In the genomic region with DNA sequence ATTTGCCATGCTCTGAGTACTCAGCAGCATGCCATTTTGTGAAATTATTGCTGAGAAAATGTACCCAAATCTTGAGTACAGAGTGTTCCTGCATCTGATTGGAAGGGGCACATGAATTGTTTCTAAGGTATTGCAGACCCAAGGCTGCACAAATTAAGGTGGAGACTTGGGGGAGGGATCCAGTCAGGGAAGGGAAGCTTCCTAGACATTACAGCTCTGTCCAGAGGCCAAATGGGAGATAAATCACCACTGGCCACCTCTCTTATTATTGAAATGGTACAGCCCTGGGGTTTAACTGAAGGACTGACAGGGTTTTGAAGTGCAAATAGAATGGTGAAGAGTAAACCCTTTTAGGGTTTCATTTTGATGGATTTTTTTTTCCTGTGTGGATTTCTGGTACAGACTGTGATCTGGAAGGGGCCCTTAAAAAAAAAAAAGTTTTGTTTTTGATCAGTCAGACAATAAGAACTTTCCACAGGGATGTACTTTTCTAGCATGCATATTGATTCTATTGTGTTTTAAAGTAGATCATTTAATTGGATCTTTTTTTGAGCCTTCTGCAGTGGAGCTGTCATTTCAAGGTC, we compare ENCODE assay signal across 17 cellular contexts.
DNase-seq lines count a peak whose midpoint lies in the region; ATAC-seq and TF ChIP-seq lines count a peak whose summit lies in the region.
"Had no signal": no experiment of that assay in that cellular context is flagged by ENCODE, and none has a peak within 500 bp of the region (broad histone marks: within the 10 kb centered on the region; RNA-seq: fewer than 3 reads in every experiment).

No MANE protein-coding gene starts in this region.

- ATAC-seq in WTC11 (peak; percentile 71), upper lobe of right lung (no peak)
- no peak for ATAC-seq in stimulated activated effector memory CD8-positive, alpha-beta T cell treated with anti-CD3 and anti-CD28 coated beads, Interleukin-12 subunit alpha, Interleukin-12 subunit beta, amount 100 ng/mL, for 72 hours

- no peaks in the 10 kb centered on the region for H3K27me3 Mint-ChIP-seq in WTC11 (ENCODE audit: low read depth)

- no peaks in the 10 kb centered on the region for H3K27me3 ChIP-seq in upper lobe of right lung
- H3K27me3 ChIP-seq: Peyer's patch, uterus had no signal

- peaks cover 17% of the 10 kb centered on the region for H3K4me1 Mint-ChIP-seq in WTC11
- H3K4me1 Mint-ChIP-seq in stimulated activated effector memory CD8-positive, alpha-beta T cell treated with anti-CD3 and anti-CD28 coated beads, Interleukin-12 subunit alpha, Interleukin-12 subunit beta, amount 100 ng/mL, for 72 hours: no peaks in the 10 kb centered on the region

- H3K4me3 Mint-ChIP-seq in WTC11: no peak overlapping the region
- H3K4me3 Mint-ChIP-seq in stimulated activated effector memory CD8-positive, alpha-beta T cell treated with anti-CD3 and anti-CD28 coated beads, Interleukin-12 subunit alpha, Interleukin-12 subunit beta, amount 100 ng/mL, for 72 hours: no peak overlapping the region

- POLR2A ChIA-PET in HEK293T (lab: Yijun Ruan, JAX) (no interaction called here), WTC11 (lab: Charles Lee) (no interaction called here)

- CTCF ChIA-PET in HEK293T (lab: Yijun Ruan, JAX): interaction anchor here (0.7 kb wide), 1 partner anchor 10 kb away, joined by 4 read pairs; no protein-coding TSS in a partner anchor
- CTCF ChIA-PET in WTC11 (lab: Charles Lee): interaction anchor here (1.2 kb wide), 1 partner anchor 83 kb away, joined by 5 read pairs; no protein-coding TSS in a partner anchor

- no peaks in the 10 kb centered on the region for H3K9me3 ChIP-seq in mesodermal cell (ENCODE audit: control insufficient read depth, low read length)
- no peaks in the 10 kb centered on the region for H3K9me3 ChIP-seq in upper lobe of right lung
- H3K9me3 ChIP-seq: esophagus squamous epithelium, Peyer's patch, uterus had no signal

- no peaks in the 10 kb centered on the region for H3K36me3 ChIP-seq in mesodermal cell (ENCODE audit: control insufficient read depth, insufficient read depth, low read length)
- no peaks in the 10 kb centered on the region for H3K36me3 ChIP-seq in upper lobe of right lung
- H3K36me3 ChIP-seq: esophagus squamous epithelium, Peyer's patch, uterus had no signal

- H3K4me1 ChIP-seq in mesodermal cell (ENCODE audit: control insufficient read depth, insufficient read depth, low read length, poor library complexity, severe bottlenecking) (peaks cover 20% of the 10 kb centered on the region), upper lobe of right lung (no peaks in the 10 kb centered on the region)
- H3K4me1 ChIP-seq: esophagus squamous epithelium, Peyer's patch, uterus had no signal

- intact Hi-C loops in upper lobe of right lung (cut with DNase I): no loop called here

- DNase-seq in COR-L47 (lab: John Stamatoyannopoulos, UW): peak; percentile 56
- DNase-seq in HEK293T (ENCODE audit: extremely low spot score): peak; percentile 32
- no peak for DNase-seq in WTC11 (ENCODE audit: low spot score)
- no peak for DNase-seq in stimulated activated effector memory CD8-positive, alpha-beta T cell treated with anti-CD3 and anti-CD28 coated beads, Interleukin-12 subunit alpha, Interleukin-12 subunit beta, amount 100 ng/mL, for 72 hours (ENCODE audit: low spot score in 2 of 2)
- no peak for DNase-seq in foreskin melanocyte
- no peak for DNase-seq in central memory CD4-positive, alpha-beta T cell
- no peak for DNase-seq in upper lobe of right lung
- DNase-seq: activated CD4-positive, CD25-positive, alpha-beta regulatory T cell; activated effector memory CD4-positive, alpha-beta T cell treated with anti-CD3 and anti-CD28 coated beads, Interleukin-2, amount 50 U/mL, for 16 hours; esophagus squamous epithelium; NCI-H510A treated with DMSO at 0.1 percent for 48 hours; nucleus accumbens; Peyer's patch; stimulated activated naive CD4-positive, alpha-beta T cell; uterus had no signal

- H3K27ac ChIP-seq in mesodermal cell (ENCODE audit: low read depth, low read length, severe bottlenecking) (peak overlapping the region; percentile 62), upper lobe of right lung (no peak overlapping the region)
- H3K27ac ChIP-seq: esophagus squamous epithelium, Peyer's patch, uterus had no signal

- TF ChIP-seq CTCF in WTC11 (IDR thresholded peaks at IDR 0.05): no peak
- TF ChIP-seq CTCF in upper lobe of right lung (IDR thresholded peaks at IDR 0.05): no peak

- H3K9me3 Mint-ChIP-seq in WTC11: no peaks in the 10 kb centered on the region
- H3K9me3 Mint-ChIP-seq in stimulated activated effector memory CD8-positive, alpha-beta T cell treated with anti-CD3 and anti-CD28 coated beads, Interleukin-12 subunit alpha, Interleukin-12 subunit beta, amount 100 ng/mL, for 72 hours: no peaks in the 10 kb centered on the region

- H3K36me3 Mint-ChIP-seq in WTC11: no peaks in the 10 kb centered on the region
- H3K36me3 Mint-ChIP-seq in stimulated activated effector memory CD8-positive, alpha-beta T cell treated with anti-CD3 and anti-CD28 coated beads, Interleukin-12 subunit alpha, Interleukin-12 subunit beta, amount 100 ng/mL, for 72 hours: no peaks in the 10 kb centered on the region

- H3K27ac Mint-ChIP-seq in WTC11: no peak overlapping the region
- no peak overlapping the region for H3K27ac Mint-ChIP-seq in stimulated activated effector memory CD8-positive, alpha-beta T cell treated with anti-CD3 and anti-CD28 coated beads, Interleukin-12 subunit alpha, Interleukin-12 subunit beta, amount 100 ng/mL, for 72 hours

- no peak overlapping the region for H3K4me3 ChIP-seq in mesodermal cell (ENCODE audit: extremely low read depth, insufficient read depth, low read length, poor library complexity, severe bottlenecking)
- H3K4me3 ChIP-seq in upper lobe of right lung: no peak overlapping the region
- H3K4me3 ChIP-seq: esophagus squamous epithelium, lung, Peyer's patch, uterus had no signal

TF ChIP-seq in HEK293T, 16 proteins besides CTCF, POLR2A, EP300 and RAD21:
- no peak for TF ChIP-seq FOXM1 (IDR thresholded peaks at IDR 0.05; ENCODE audit: borderline replicate concordance)
- no peak for TF ChIP-seq L3MBTL2 (conservative IDR thresholded peaks at IDR 0.05)
- TF ChIP-seq NFRKB (IDR thresholded peaks at IDR 0.05): no peak
- TF ChIP-seq, protein P1, sequence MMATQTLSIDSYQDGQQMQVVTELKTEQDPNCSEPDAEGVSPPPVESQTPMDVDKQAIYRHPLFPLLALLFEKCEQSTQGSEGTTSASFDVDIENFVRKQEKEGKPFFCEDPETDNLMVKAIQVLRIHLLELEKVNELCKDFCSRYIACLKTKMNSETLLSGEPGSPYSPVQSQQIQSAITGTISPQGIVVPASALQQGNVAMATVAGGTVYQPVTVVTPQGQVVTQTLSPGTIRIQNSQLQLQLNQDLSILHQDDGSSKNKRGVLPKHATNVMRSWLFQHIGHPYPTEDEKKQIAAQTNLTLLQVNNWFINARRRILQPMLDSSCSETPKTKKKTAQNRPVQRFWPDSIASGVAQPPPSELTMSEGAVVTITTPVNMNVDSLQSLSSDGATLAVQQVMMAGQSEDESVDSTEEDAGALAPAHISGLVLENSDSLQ (IDR thresholded peaks at IDR 0.05): peak; percentile 53

TF ChIP-seq in WTC11, 78 proteins besides CTCF, POLR2A, EP300 and RAD21:
- TF ChIP-seq, protein P2, sequence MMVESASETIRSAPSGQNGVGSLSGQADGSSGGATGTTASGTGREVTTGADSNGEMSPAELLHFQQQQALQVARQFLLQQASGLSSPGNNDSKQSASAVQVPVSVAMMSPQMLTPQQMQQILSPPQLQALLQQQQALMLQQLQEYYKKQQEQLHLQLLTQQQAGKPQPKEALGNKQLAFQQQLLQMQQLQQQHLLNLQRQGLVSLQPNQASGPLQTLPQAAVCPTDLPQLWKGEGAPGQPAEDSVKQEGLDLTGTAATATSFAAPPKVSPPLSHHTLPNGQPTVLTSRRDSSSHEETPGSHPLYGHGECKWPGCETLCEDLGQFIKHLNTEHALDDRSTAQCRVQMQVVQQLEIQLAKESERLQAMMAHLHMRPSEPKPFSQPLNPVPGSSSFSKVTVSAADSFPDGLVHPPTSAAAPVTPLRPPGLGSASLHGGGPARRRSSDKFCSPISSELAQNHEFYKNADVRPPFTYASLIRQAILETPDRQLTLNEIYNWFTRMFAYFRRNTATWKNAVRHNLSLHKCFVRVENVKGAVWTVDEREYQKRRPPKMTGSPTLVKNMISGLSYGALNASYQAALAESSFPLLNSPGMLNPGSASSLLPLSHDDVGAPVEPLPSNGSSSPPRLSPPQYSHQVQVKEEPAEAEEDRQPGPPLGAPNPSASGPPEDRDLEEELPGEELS (CRISPR knock-in tag; IDR thresholded peaks at IDR 0.05): no peak
- TF ChIP-seq TEAD1 (CRISPR knock-in tag; IDR thresholded peaks at IDR 0.05) (no peak), CREB1 (CRISPR knock-in tag; IDR thresholded peaks at IDR 0.05) (no peak), ELF4 (CRISPR knock-in tag; IDR thresholded peaks at IDR 0.05; ENCODE audit: low read depth) (no peak), ATF2 (CRISPR knock-in tag; IDR thresholded peaks at IDR 0.05; ENCODE audit: borderline replicate concordance, low read depth) (no peak)

Comparison
In these comparisons a context has a peak if more than half of its experiments do, and no peak if none do; other contexts are left out.
1. DNase-seq: peak in COR-L47 (single experiment) and HEK293T (single experiment); none in WTC11 (single experiment), stimulated activated effector memory CD8-positive, alpha-beta T cell treated with anti-CD3 and anti-CD28 coated beads, Interleukin-12 subunit alpha, Interleukin-12 subunit beta, amount 100 ng/mL, for 72 hours (0 of 2), foreskin melanocyte (single experiment), central memory CD4-positive, alpha-beta T cell (single experiment) and upper lobe of right lung (single experiment).